In genomic region chr9:134035041-134036039, GRCh38 we compare ENCODE assay signal across 21 cellular contexts.
"Had no signal": no experiment of that assay in that cellular context is flagged by ENCODE, and none has a peak within 500 bp of the region (broad histone marks: within the 10 kb centered on the region; RNA-seq: fewer than 3 reads in every experiment).

No MANE protein-coding gene starts in this region.

- H3K9me3 Mint-ChIP-seq: activated T-helper 2 cell treated with anti-CD3 and anti-CD28 coated beads, Interferon-gamma antibody, Interleukin-2, Interleukin-4, amounts not matched to agents 10 μg/mL and 5 μg/mL and 100 μg/mL, durations not matched to agents 14 hours and 24 hours and 36 hours; natural killer cell; stimulated activated naive CD8-positive, alpha-beta T cell treated with anti-CD3 and anti-CD28 coated beads, Interleukin-15, Interleukin-2, amounts not matched to agents 100 ng/mL and 50 ng/mL, for 24 hours had no signal

- ATAC-seq: activated naive CD4-positive, alpha-beta T cell treated with anti-CD3 and anti-CD28 coated beads, Interleukin-2, amount 50 U/mL, for 72 hours; body of pancreas; gastroesophageal sphincter; left lobe of liver; natural killer cell had no signal

- H3K27me3 ChIP-seq: body of pancreas, gastroesophageal sphincter, right atrium auricular region, SJCRH30, suprapubic skin had no signal

- H3K9me3 ChIP-seq: body of pancreas, suprapubic skin had no signal

- H3K27ac ChIP-seq: body of pancreas, gastroesophageal sphincter, right atrium auricular region, SJCRH30, suprapubic skin had no signal

- H3K4me3 Mint-ChIP-seq: natural killer cell; stimulated activated naive CD8-positive, alpha-beta T cell treated with anti-CD3 and anti-CD28 coated beads, Interleukin-15, Interleukin-2, amounts not matched to agents 100 ng/mL and 50 ng/mL, for 24 hours had no signal

- H3K27me3 Mint-ChIP-seq: progenitor cell of endocrine pancreas; stimulated activated naive CD8-positive, alpha-beta T cell treated with anti-CD3 and anti-CD28 coated beads, Interleukin-15, Interleukin-2, amounts not matched to agents 100 ng/mL and 50 ng/mL, for 24 hours had no signal

- H3K4me1 ChIP-seq: body of pancreas, gastroesophageal sphincter, right atrium auricular region, suprapubic skin had no signal

- H3K4me3 ChIP-seq: body of pancreas, gastroesophageal sphincter, right atrium auricular region, SJCRH30, smooth muscle cell, suprapubic skin had no signal

- DNase-seq: activated CD4-positive, alpha-beta T cell treated with anti-CD3 and anti-CD28 coated beads, Interleukin-2, amount 50 U/mL, for 1 hour; activated CD8-positive, alpha-beta memory T cell treated with anti-CD3 and anti-CD28 coated beads for 24 hours; amygdala; body of pancreas; central memory CD4-positive, alpha-beta T cell; dermis blood vessel endothelial cell; islet precursor cell; mesenchymal stem cell; natural killer cell; nucleus accumbens; SJCRH30; trophoblast cell had no signal

- H3K27ac Mint-ChIP-seq: activated T-helper 2 cell treated with anti-CD3 and anti-CD28 coated beads, Interferon-gamma antibody, Interleukin-2, Interleukin-4, amounts not matched to agents 10 μg/mL and 5 μg/mL and 100 μg/mL, durations not matched to agents 14 hours and 24 hours and 36 hours; natural killer cell; stimulated activated naive CD8-positive, alpha-beta T cell treated with anti-CD3 and anti-CD28 coated beads, Interleukin-15, Interleukin-2, amounts not matched to agents 100 ng/mL and 50 ng/mL, for 24 hours had no signal
